ENCODE assay signal across 1 cellular context in genomic region chr3:69999191-70000027, GRCh38.
A peak's percentile ranks its signal among the peaks of the same experiment; 100 is the strongest.
TF ChIP-seq lines count a peak whose summit lies in the region.

TSS of gene SAMMSON (plus strand) at chr3:69999733.

TF ChIP-seq in K562, 482 proteins besides CTCF, POLR2A, EP300 and RAD21 (continued from another document and continues in another):
- TF ChIP-seq SLC30A9 (CRISPR knock-in tag; IDR thresholded peaks at IDR 0.05) (no peak), ZNF511 (CRISPR knock-in tag; IDR thresholded peaks at IDR 0.05) (peak; percentile 58; the same call in 1 of the 2 replicates), SRSF7 (optimal IDR thresholded peaks at IDR 0.05; ENCODE audit: low read depth, low read length) (no peak), ZNF778 (CRISPR knock-in tag; IDR thresholded peaks at IDR 0.05) (no peak), RBM22 (IDR thresholded peaks at IDR 0.05; ENCODE audit: low read depth, low read length, poor library complexity, severe bottlenecking) (no peak), MITF (IDR thresholded peaks at IDR 0.05) (no peak), DNMT1 (IDR thresholded peaks at IDR 0.05) (no peak), ZFP1 (CRISPR knock-in tag; IDR thresholded peaks at IDR 0.05) (no peak), HEY1 (CRISPR knock-in tag; IDR thresholded peaks at IDR 0.05; ENCODE audit: borderline replicate concordance) (no peak), ZBTB9 (CRISPR knock-in tag; IDR thresholded peaks at IDR 0.05) (0 out of 2 replicates have a peak, but pooled peaks have one; percentile 16), ATF7 (IDR thresholded peaks at IDR 0.05) (peak; percentile 70), NR0B1 (IDR thresholded peaks at IDR 0.05; ENCODE audit: partially characterized antibody) (no peak), GATAD2B (IDR thresholded peaks at IDR 0.05; ENCODE audit: borderline replicate concordance) (no peak), SPI1 (IDR thresholded peaks at IDR 0.05; ENCODE audit: borderline replicate concordance, low read depth, low read length) (peak; percentile 84), POLR3A (IDR thresholded peaks at IDR 0.05; ENCODE audit: borderline replicate concordance, extremely low read depth, insufficient read depth, insufficient read length) (no peak), TBP (optimal IDR thresholded peaks at IDR 0.05; ENCODE audit: low read depth, low read length) (peak; percentile 98), ZNF586 (CRISPR knock-in tag; conservative IDR thresholded peaks at IDR 0.05) (no peak), THAP12 (CRISPR knock-in tag; IDR thresholded peaks at IDR 0.05) (no peak), E2F3 (CRISPR knock-in tag; IDR thresholded peaks at IDR 0.05) (peak; percentile 89; the same call in 1 of the 2 replicates), FOXA3 (CRISPR knock-in tag; conservative IDR thresholded peaks at IDR 0.05 in 1 of 2, IDR thresholded peaks at IDR 0.05 in 1 of 2) (no peak), ZNF583 (CRISPR knock-in tag; IDR thresholded peaks at IDR 0.05) (no peak), THAP7 (CRISPR knock-in tag; IDR thresholded peaks at IDR 0.05) (no peak), GTF2E2 (tag; IDR thresholded peaks at IDR 0.05) (no peak), TEAD2 (tag; IDR thresholded peaks at IDR 0.05) (no peak), ZNF175 (CRISPR knock-in tag; IDR thresholded peaks at IDR 0.05; ENCODE audit: low read depth) (peak; percentile 51; the same call in 1 of the 2 replicates), NR2C1 (IDR thresholded peaks at IDR 0.05) (no peak), NR2C1 (tag; IDR thresholded peaks at IDR 0.05) (no peak), TGIF2 (CRISPR knock-in tag; IDR thresholded peaks at IDR 0.05) (no peak), KAT2B (IDR thresholded peaks at IDR 0.05; ENCODE audit: low read depth, low read length) (no peak), PKNOX1 (IDR thresholded peaks at IDR 0.05) (no peak), ZNF134 (CRISPR knock-in tag; conservative IDR thresholded peaks at IDR 0.05) (no peak), PML (IDR thresholded peaks at IDR 0.05; ENCODE audit: low read length) (peak; percentile 92), EGR1 (conservative IDR thresholded peaks at IDR 0.05) (no peak), MLX (CRISPR knock-in tag; conservative IDR thresholded peaks at IDR 0.05) (0 out of 4 replicates have a peak, but pooled peaks of 1 of the 2 experiments have one; percentile 71), HNRNPH1 (optimal IDR thresholded peaks at IDR 0.05; ENCODE audit: low read depth, low read length) (no peak), NCOA2 (IDR thresholded peaks at IDR 0.05; ENCODE audit: partially characterized antibody in 2 of 2) (no peak), NONO (IDR thresholded peaks at IDR 0.05; ENCODE audit: low read depth in 2 of 2, low read length in 1 of 2) (peak in 1 of 2 experiments; percentile 49; a peak in 1 of 4 replicates), CXXC5 (CRISPR knock-in tag; IDR thresholded peaks at IDR 0.05) (peak; percentile 21; the same call in 1 of the 2 replicates), JUNB (CRISPR knock-in tag; conservative IDR thresholded peaks at IDR 0.05) (no peak), ARID2 (IDR thresholded peaks at IDR 0.05) (no peak), FOXM1 (IDR thresholded peaks at IDR 0.05; ENCODE audit: low read depth) (0 out of 2 replicates have a peak, but pooled peaks have one; percentile 48), FOXM1 (CRISPR knock-in tag; IDR thresholded peaks at IDR 0.05; ENCODE audit: low read depth) (no peak), ETV1 (tag; conservative IDR thresholded peaks at IDR 0.05; ENCODE audit: low read depth) (peak; percentile 83), C11orf30 (IDR thresholded peaks at IDR 0.05; ENCODE audit: low read depth) (no peak), ETS2 (tag; IDR thresholded peaks at IDR 0.05; ENCODE audit: borderline replicate concordance, poor library complexity, severe bottlenecking) (no peak), ARID3B (CRISPR knock-in tag; IDR thresholded peaks at IDR 0.05; ENCODE audit: borderline replicate concordance) (no peak), SRSF1 (IDR thresholded peaks at IDR 0.05; ENCODE audit: low read depth, low read length) (no peak), ETV6 (IDR thresholded peaks at IDR 0.05; ENCODE audit: borderline replicate concordance in 1 of 2, low read depth in 2 of 2, low read length in 1 of 2) (peak in 1 of 2 experiments; percentile 57; a peak in 1 of 4 replicates), ETV6 (CRISPR knock-in tag; IDR thresholded peaks at IDR 0.05; ENCODE audit: borderline replicate concordance) (no peak), XRCC5 (IDR thresholded peaks at IDR 0.05; ENCODE audit: low read depth, low read length) (no peak), CTBP1 (IDR thresholded peaks at IDR 0.05; ENCODE audit: borderline replicate concordance) (peak; percentile 55; the same call in 1 of the 2 replicates), CHD1 (IDR thresholded peaks at IDR 0.05; ENCODE audit: low read length) (no peak), ZNF512 (tag; IDR thresholded peaks at IDR 0.05) (no peak), ARNT (IDR thresholded peaks at IDR 0.05) (no peak), NR2F6 (CRISPR knock-in tag; IDR thresholded peaks at IDR 0.05) (no peak), RUNX1 (IDR thresholded peaks at IDR 0.05; ENCODE audit: low read depth) (no peak), MEF2A (IDR thresholded peaks at IDR 0.05; ENCODE audit: control insufficient read depth, low read depth, low read length) (no peak), ZBTB12 (CRISPR knock-in tag; IDR thresholded peaks at IDR 0.05) (no peak), HOXB6 (CRISPR knock-in tag; IDR thresholded peaks at IDR 0.05; ENCODE audit: borderline replicate concordance) (no peak), PRPF4 (IDR thresholded peaks at IDR 0.05; ENCODE audit: insufficient read depth, low read depth, low read length, poor library complexity, severe bottlenecking) (peak; percentile 72), KDM5B (IDR thresholded peaks at IDR 0.05; ENCODE audit: insufficient replicate concordance, low read depth, low read length) (no peak), YY1 (IDR thresholded peaks at IDR 0.05; ENCODE audit: borderline replicate concordance in 1 of 3, control insufficient read depth in 1 of 3, extremely low read depth in 1 of 3, insufficient read depth in 3 of 3, insufficient read length in 1 of 3, insufficient replicate concordance in 2 of 3, low read depth in 1 of 3, low read length in 2 of 3) (peak in 2 of 3 experiments; percentile 22 to 64), FOXP1 (CRISPR knock-in tag; IDR thresholded peaks at IDR 0.05) (0 out of 2 replicates have a peak, but pooled peaks have one; percentile 68)
